ENCODE assay signal across 20 cellular contexts in the genomic region with DNA sequence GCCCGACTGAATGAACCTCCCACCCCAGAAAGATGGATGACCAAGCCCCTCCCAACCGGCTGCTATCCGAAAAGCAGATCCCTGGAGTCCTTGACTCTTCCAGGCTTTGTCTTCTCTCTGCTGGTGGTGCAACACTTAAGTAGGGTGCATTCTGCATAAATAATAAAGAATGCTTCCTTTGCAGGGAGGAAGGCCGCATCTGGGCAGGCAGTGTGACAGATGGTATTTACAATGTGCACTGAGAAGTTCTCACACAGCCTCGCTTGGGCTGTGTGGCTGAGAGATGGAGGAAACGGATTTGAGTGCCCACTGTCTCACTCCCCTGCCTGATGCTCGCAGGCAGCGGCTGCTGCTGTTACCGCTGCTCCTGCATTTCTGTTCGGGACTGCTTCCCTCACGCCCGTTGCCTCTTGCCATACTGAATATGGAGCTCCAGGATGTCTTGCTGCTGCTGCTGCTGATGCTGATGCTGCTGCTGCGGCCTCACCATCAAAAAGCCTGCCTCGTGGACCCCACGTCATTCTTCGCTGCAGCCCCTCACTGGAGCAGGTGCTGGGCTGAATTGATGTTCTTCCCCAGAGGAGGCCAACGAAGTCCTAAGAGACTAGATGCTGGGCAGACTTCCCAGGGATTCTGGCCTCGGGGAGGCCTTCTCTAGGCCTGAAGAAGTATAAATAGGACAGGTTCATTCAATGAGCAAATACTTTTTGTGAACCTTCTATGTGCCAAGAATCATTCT. TPM values are rescaled to one million over a fixed set of nuclear protein-coding genes. Genes with fewer than 3 reads are reported as not detected.
DNase-seq lines count a peak whose midpoint lies in the region; ATAC-seq lines count a peak whose summit lies in the region.
"Had no signal": no experiment of that assay in that cellular context is flagged by ENCODE, and none has a peak within 500 bp of the region (broad histone marks: within the 10 kb centered on the region; RNA-seq: fewer than 3 reads in every experiment).

No MANE protein-coding gene starts in this region.

- ATAC-seq in GM21717 (IDR thresholded peaks at IDR 0.05; ENCODE audit: unreplicated experiment) (no peak), HG02759 (IDR thresholded peaks at IDR 0.05; ENCODE audit: unreplicated experiment) (no peak), HG03280 (IDR thresholded peaks at IDR 0.05; ENCODE audit: unreplicated experiment) (no peak)
- ATAC-seq in activated CD8-positive, alpha-beta T cell treated with anti-CD3 and anti-CD28 coated beads, Interleukin-2, amount 10 ng/mL, durations not matched to agents 7 days and 5 days = no peak
- ATAC-seq: GM12878 had no signal

- POLR2A ChIA-PET in activated CD8-positive, alpha-beta T cell treated with anti-CD3 and anti-CD28 coated beads, Interleukin-2, amount 10 ng/mL, durations not matched to agents 7 days and 5 days (lab: Charles Lee) = interaction anchor here (0.6 kb wide), 1 partner anchor 111 kb away, joined by 3 read pairs; no protein-coding TSS in a partner anchor

- no peaks in the 10 kb centered on the region for H3K9me3 Mint-ChIP-seq in activated CD8-positive, alpha-beta T cell treated with anti-CD3 and anti-CD28 coated beads, Interleukin-2, amount 10 ng/mL, durations not matched to agents 7 days and 5 days (ENCODE audit: insufficient read depth)
- H3K9me3 Mint-ChIP-seq: activated CD4-positive, alpha-beta memory T cell treated with anti-CD3 and anti-CD28 coated beads, Interleukin-2, amount 10 ng/mL, durations not matched to agents 7 days and 5 days; activated T-helper 1 cell treated with anti-CD3 and anti-CD28 coated beads, Interleukin-12 subunit alpha, Interleukin-12 subunit beta, Interleukin-2, Interleukin-4 antibody, amounts not matched to agents 30 ng/mL and 10 ng/mL and 1 ng/mL, durations not matched to agents 14 hours and 24 hours and 36 hours; CD4-positive, alpha-beta T cell; mesothelial cell of epicardium had no signal

- H3K36me3 Mint-ChIP-seq in activated CD8-positive, alpha-beta T cell treated with anti-CD3 and anti-CD28 coated beads, Interleukin-2, amount 10 ng/mL, durations not matched to agents 7 days and 5 days (ENCODE audit: low read depth) = no peaks in the 10 kb centered on the region
- H3K36me3 Mint-ChIP-seq: mesothelial cell of epicardium had no signal

- H3K27ac Mint-ChIP-seq in activated CD8-positive, alpha-beta T cell treated with anti-CD3 and anti-CD28 coated beads, Interleukin-2, amount 10 ng/mL, durations not matched to agents 7 days and 5 days = no peak overlapping the region
- H3K27ac Mint-ChIP-seq: activated CD4-positive, alpha-beta memory T cell treated with anti-CD3 and anti-CD28 coated beads, Interleukin-2, amount 10 ng/mL, durations not matched to agents 7 days and 5 days; activated T-helper 1 cell treated with anti-CD3 and anti-CD28 coated beads, Interleukin-12 subunit alpha, Interleukin-12 subunit beta, Interleukin-2, Interleukin-4 antibody, amounts not matched to agents 30 ng/mL and 10 ng/mL and 1 ng/mL, durations not matched to agents 14 hours and 24 hours and 36 hours; CD4-positive, alpha-beta T cell; mesothelial cell of epicardium had no signal

- no peaks in the 10 kb centered on the region for H3K4me1 Mint-ChIP-seq in activated CD8-positive, alpha-beta T cell treated with anti-CD3 and anti-CD28 coated beads, Interleukin-2, amount 10 ng/mL, durations not matched to agents 7 days and 5 days (ENCODE audit: low read depth)
- H3K4me1 Mint-ChIP-seq: activated CD4-positive, alpha-beta memory T cell treated with anti-CD3 and anti-CD28 coated beads, Interleukin-2, amount 10 ng/mL, durations not matched to agents 7 days and 5 days had no signal

- H3K4me3 Mint-ChIP-seq in activated CD8-positive, alpha-beta T cell treated with anti-CD3 and anti-CD28 coated beads, Interleukin-2, amount 10 ng/mL, durations not matched to agents 7 days and 5 days = no peak overlapping the region
- H3K4me3 Mint-ChIP-seq: activated CD4-positive, alpha-beta memory T cell treated with anti-CD3 and anti-CD28 coated beads, Interleukin-2, amount 10 ng/mL, durations not matched to agents 7 days and 5 days; activated T-helper 1 cell treated with anti-CD3 and anti-CD28 coated beads, Interleukin-12 subunit alpha, Interleukin-12 subunit beta, Interleukin-2, Interleukin-4 antibody, amounts not matched to agents 30 ng/mL and 10 ng/mL and 1 ng/mL, durations not matched to agents 14 hours and 24 hours and 36 hours; CD4-positive, alpha-beta T cell; mesothelial cell of epicardium had no signal

- CTCF ChIA-PET in activated CD8-positive, alpha-beta T cell treated with anti-CD3 and anti-CD28 coated beads, Interleukin-2, amount 10 ng/mL, durations not matched to agents 7 days and 5 days (lab: Charles Lee) = interaction anchor here (4.2 kb wide), 1 partner anchor 60 kb away, joined by 17 read pairs; no protein-coding TSS in a partner anchor

- H3K27me3 Mint-ChIP-seq in activated CD8-positive, alpha-beta T cell treated with anti-CD3 and anti-CD28 coated beads, Interleukin-2, amount 10 ng/mL, durations not matched to agents 7 days and 5 days (ENCODE audit: low read depth) = peaks cover 41% of the 10 kb centered on the region

- peak; percentile 36 for DNase-seq in NCI-H1436 (lab: John Stamatoyannopoulos, UW)
- DNase-seq in NCI-H1436 treated with DMSO at 0.1 percent for 48 hours (lab: John Stamatoyannopoulos, UW) = no peak
- DNase-seq in NCI-H69 (lab: John Stamatoyannopoulos, UW) = peak; percentile 98
- peak; percentile 24 for DNase-seq in iPS-NIHi11 (ENCODE audit: low spot score)
- no peak for DNase-seq in activated CD8-positive, alpha-beta T cell treated with anti-CD3 and anti-CD28 coated beads, Interleukin-2, amount 10 ng/mL, durations not matched to agents 7 days and 5 days
- DNase-seq: activated CD4-positive, alpha-beta memory T cell treated with anti-CD3 and anti-CD28 coated beads, Interleukin-2, amount 10 ng/mL, durations not matched to agents 7 days and 5 days; CD4-positive, alpha-beta T cell; erythroblast; islet precursor cell; MV-4-11; NCI-H774; stimulated activated CD4-positive, alpha-beta T cell treated with anti-CD3 and anti-CD28 coated beads, Interleukin-4, amount 100 ng/mL, for 24 hours; trophoblast cell had no signal

RNA-seq across cellular contexts. Expression of gene RHBDL3, which starts 7.1 kb away (rescaled TPM):
- total RNA-seq in activated CD8-positive, alpha-beta T cell treated with anti-CD3 and anti-CD28 coated beads, Interleukin-2, amount 10 ng/mL, durations not matched to agents 7 days and 5 days = 1 to 10 TPM in 1 of 2 experiments, under 1 TPM in 1; 0.82 to 1.0 TPM
- total RNA-seq: glomerular endothelial cell had no signal

Comparison
In these comparisons a context has a peak if more than half of its experiments do, and no peak if none do; other contexts are left out.
1. DNase-seq: peak in NCI-H1436 (single experiment), NCI-H69 (single experiment) and iPS-NIHi11 (single experiment); none in NCI-H1436 treated with DMSO at 0.1 percent for 48 hours (single experiment) and activated CD8-positive, alpha-beta T cell treated with anti-CD3 and anti-CD28 coated beads, Interleukin-2, amount 10 ng/mL, durations not matched to agents 7 days and 5 days (single experiment).